In the genomic region with DNA sequence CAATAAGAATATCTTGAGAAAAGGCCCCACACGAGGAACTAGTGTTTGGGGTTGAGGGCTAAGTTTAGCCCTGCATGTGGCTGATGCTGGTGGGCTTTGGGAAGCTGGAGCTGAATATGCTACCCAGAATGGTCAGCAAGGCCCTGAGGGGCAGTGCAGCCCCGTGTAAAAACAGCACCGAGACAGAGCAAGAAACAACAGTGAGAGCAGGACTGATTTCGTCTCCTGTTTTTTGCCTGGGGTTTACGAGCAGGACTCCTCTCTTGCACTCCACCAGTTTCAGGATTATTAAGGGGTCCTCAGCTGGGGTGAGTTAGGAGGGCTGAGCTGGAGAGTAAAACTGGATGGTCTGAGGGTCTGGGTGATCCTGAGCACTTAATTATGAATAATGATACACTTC, we compare ENCODE assay signal across 18 cellular contexts. TPM values are rescaled to one million over a fixed set of nuclear protein-coding genes. Genes with fewer than 3 reads are reported as not detected.
A peak's percentile ranks its signal among the peaks of the same experiment; 100 is the strongest.
DNase-seq lines count a peak whose midpoint lies in the region; TF ChIP-seq lines count a peak whose summit lies in the region.
"Had no signal": no experiment of that assay in that cellular context is flagged by ENCODE, and none has a peak within 500 bp of the region (broad histone marks: within the 10 kb centered on the region; RNA-seq: fewer than 3 reads in every experiment).

No MANE protein-coding gene starts in this region.

- 74% methylated on average over 5 of the region's 5 CpGs for WGBS in HUES64

- H3K27ac Mint-ChIP-seq in chondrocyte (ENCODE audit: unreplicated experiment) = peak overlapping the region; percentile 78
- peak overlapping the region; percentile 78 for H3K27ac Mint-ChIP-seq in mesothelial cell of epicardium

- TF ChIP-seq CTCF in chondrocyte (IDR thresholded peaks at IDR 0.05) (no peak), mesothelial cell of epicardium (IDR thresholded peaks at IDR 0.05; ENCODE audit: unreplicated experiment) (no peak)

- H3K4me1 Mint-ChIP-seq in chondrocyte (ENCODE audit: low read depth) = peaks cover 30% of the 10 kb centered on the region
- H3K4me1 Mint-ChIP-seq in mesothelial cell of epicardium = peaks cover 75% of the 10 kb centered on the region

- no peaks in the 10 kb centered on the region for H3K36me3 ChIP-seq in HUES64 (ENCODE audit: insufficient read depth, low read length)
- no peaks in the 10 kb centered on the region for H3K36me3 ChIP-seq in subcutaneous abdominal adipose tissue (ENCODE audit: control insufficient read depth in 5 of 5, insufficient read depth in 5 of 5, low read length in 5 of 5)
- H3K36me3 ChIP-seq: SJSA1 had no signal

- peaks cover 38% of the 10 kb centered on the region for H3K27me3 ChIP-seq in HUES64 (ENCODE audit: insufficient read depth, low read length)
- H3K27me3 ChIP-seq in subcutaneous abdominal adipose tissue (ENCODE audit: control insufficient read depth in 5 of 5, insufficient read depth in 4 of 5, low read length in 5 of 5) = no peaks in the 10 kb centered on the region
- H3K27me3 ChIP-seq: SJSA1 had no signal

- no peak for DNase-seq in chondrocyte (ENCODE audit: low spot score)
- DNase-seq in mesothelial cell of epicardium (ENCODE audit: low spot score in 2 of 2, unreplicated experiment in 2 of 2) = no peak
- DNase-seq in D341Med (ENCODE audit: low spot score) = no peak
- DNase-seq in stimulated activated CD4-positive, alpha-beta T cell treated with anti-CD3 and anti-CD28 coated beads, Interleukin-2, amount 100 ng/mL, for 48 hours = no peak
- no peak for DNase-seq in foreskin melanocyte
- DNase-seq: Caco-2, EL, HCEC 1CT, KBM-7, NCI-H1417 treated with DMSO at 0.1 percent for 48 hours, NCI-H1930, NCI-H2171, NCI-H446 treated with DMSO at 0.1 percent for 48 hours, NCI-H82, PC-9 had no signal

- H3K9me3 Mint-ChIP-seq in chondrocyte (ENCODE audit: low read depth) (no peaks in the 10 kb centered on the region), mesothelial cell of epicardium (no peaks in the 10 kb centered on the region)

- H3K27me3 Mint-ChIP-seq in chondrocyte (ENCODE audit: low read depth) (peaks cover 3% of the 10 kb centered on the region), mesothelial cell of epicardium (ENCODE audit: low read depth) (peaks cover 1% of the 10 kb centered on the region)

- H3K4me3 Mint-ChIP-seq in chondrocyte (ENCODE audit: unreplicated experiment) = no peak overlapping the region
- H3K4me3 Mint-ChIP-seq in mesothelial cell of epicardium = no peak overlapping the region

- H3K4me1 ChIP-seq in HUES64 (ENCODE audit: insufficient read depth, low read length) = peaks cover 23% of the 10 kb centered on the region
- peaks cover 4 to 42% (median 35%) of the 10 kb centered on the region in 5 donors for H3K4me1 ChIP-seq in subcutaneous abdominal adipose tissue (ENCODE audit: control insufficient read depth in 5 of 5, insufficient read depth in 5 of 5, low read length in 5 of 5)
- H3K4me1 ChIP-seq: Caco-2 had no signal

- H3K9ac ChIP-seq in HUES64 (ENCODE audit: low read depth, low read length) (no peak overlapping the region), subcutaneous abdominal adipose tissue (ENCODE audit: low read length in 5 of 5) (peak overlapping the region in 1 of 5 donors; percentile 41)

- H3K4me3 ChIP-seq in HUES64 (ENCODE audit: low read length) = no peak overlapping the region
- H3K4me3 ChIP-seq in subcutaneous abdominal adipose tissue (ENCODE audit: low read depth in 1 of 5, low read length in 5 of 5) = no peak overlapping the region
- H3K4me3 ChIP-seq: PC-9, SJSA1 had no signal

- H3K36me3 Mint-ChIP-seq in chondrocyte (ENCODE audit: low read depth) = no peaks in the 10 kb centered on the region
- H3K36me3 Mint-ChIP-seq in mesothelial cell of epicardium = peaks cover 5% of the 10 kb centered on the region

- H3K27ac ChIP-seq in HUES64 (ENCODE audit: low read depth, low read length) = peak overlapping the region; percentile 21; the same call in 1 of the 2 replicates
- peak overlapping the region; percentile 61 for H3K27ac ChIP-seq in subcutaneous abdominal adipose tissue (ENCODE audit: low read depth, low read length)
- H3K27ac ChIP-seq: PC-9, SJSA1 had no signal

- H3K9me3 ChIP-seq in HUES64 (ENCODE audit: insufficient read depth, low read depth, low read length) (no peaks in the 10 kb centered on the region), subcutaneous abdominal adipose tissue (ENCODE audit: control insufficient read depth in 5 of 5, low read length in 5 of 5) (no peaks in the 10 kb centered on the region)
- H3K9me3 ChIP-seq: Caco-2, SJSA1 had no signal

RNA-seq across cellular contexts. Expression of a gene that starts 42.4 kb away (rescaled TPM):
- 1.9 TPM for polyA plus RNA-seq in HUES64 (2013, experiment 1 of 2)
- polyA plus RNA-seq in HUES64 (2013, experiment 2 of 2) = 2.5 TPM
- total RNA-seq in chondrocyte (28.2 to 66.3 TPM (median 63.1 TPM) in 3 replicates), mesothelial cell of epicardium (213 to 237 TPM (median 230 TPM) in 3 replicates)
